Comparison of ENCODE assay signal across 31 cellular contexts in genomic region chr19:56332695-56333094, GRCh38. TPM values are rescaled to one million over a fixed set of nuclear protein-coding genes. Genes with fewer than 3 reads are reported as not detected.
DNase-seq lines count a peak whose midpoint lies in the region; ATAC-seq, FAIRE-seq and TF ChIP-seq lines count a peak whose summit lies in the region.
"Had no signal": no experiment of that assay in that cellular context is flagged by ENCODE, and none has a peak within 500 bp of the region (broad histone marks: within the 10 kb centered on the region; RNA-seq: fewer than 3 reads in every experiment).

No MANE protein-coding gene starts in this region.

- no peak for TF ChIP-seq POLR2A in HepG2 (IDR thresholded peaks at IDR 0.05; ENCODE audit: insufficient read depth in 1 of 2, low read depth in 2 of 2, low read length in 2 of 2)
- no peak for TF ChIP-seq POLR2A in right lobe of liver (IDR thresholded peaks at IDR 0.05)
- TF ChIP-seq POLR2A in A549 (IDR thresholded peaks at IDR 0.05; ENCODE audit: low read length): no peak

- H3K79me2 ChIP-seq in HepG2 (ENCODE audit: insufficient read depth, low read length): no peaks in the 10 kb centered on the region

- FAIRE-seq in HepG2 (lab: Jason Lieb, UNC): no peak
- peak; percentile 32 for FAIRE-seq in A549 (lab: Jason Lieb, UNC)
- peak; percentile 24 for FAIRE-seq in islet of Langerhans (lab: Jason Lieb, UNC)
- FAIRE-seq: D721Med had no signal

- CTCF ChIA-PET in HepG2 (lab: Yijun Ruan, JAX; ENCODE audit: low intra/inter-chr PET ratio, low total read pairs) (interaction anchor here (1.2 to 2.4 kb wide), 5 partner anchors 18 to 266 kb away, joined by 4 to 46 read pairs (median 15); partner anchors contain the start of gene ZSCAN5A), A549 (lab: Yijun Ruan, JAX) (interaction anchor here (0.6 to 4.0 kb wide), 27 partner anchors 8 to 656 kb away, joined by 3 to 51 read pairs (median 5); no protein-coding TSS in a partner anchor), HEK293 (lab: Yijun Ruan, JAX) (interaction anchor here (0.6 to 5.0 kb wide), 31 partner anchors 8 to 872 kb away, joined by 3 to 118 read pairs (median 5); no protein-coding TSS in a partner anchor)
- CTCF ChIA-PET in activated CD4-positive, alpha-beta T cell treated with anti-CD3 and anti-CD28 coated beads, Interleukin-2, amount 10 ng/mL, durations not matched to agents 7 days and 5 days (lab: Charles Lee): interaction anchor here (0.8 to 1.2 kb wide), 4 partner anchors 228 to 267 kb away, joined by 3 to 5 read pairs (median 3); no protein-coding TSS in a partner anchor

- no peak overlapping the region for H2AFZ ChIP-seq in HepG2 (ENCODE audit: low read length)

- no peak overlapping the region for H3K9ac ChIP-seq in HepG2 (ENCODE audit: insufficient read depth, low read depth, low read length)
- H3K9ac ChIP-seq: BLaER1; BLaER1 treated with 17β-estradiol and CSF1 and Interleukin-3, amounts not matched to agents 10 nM and 100 nM had no signal

- POLR2A ChIA-PET in HepG2 (lab: Yijun Ruan, JAX) (interaction anchor here (1.2 kb wide), 2 partner anchors 35 to 79 kb away, joined by 4 to 7 read pairs; no protein-coding TSS in a partner anchor), A549 (lab: Yijun Ruan, JAX) (interaction anchor here (0.8 to 0.9 kb wide), 2 partner anchors 79 to 267 kb away, joined by 3 to 7 read pairs; no protein-coding TSS in a partner anchor), HEK293 (lab: Yijun Ruan, JAX) (interaction anchor here (1.0 to 1.1 kb wide), 2 partner anchors 78 to 698 kb away, joined by 4 read pairs; no protein-coding TSS in a partner anchor)
- POLR2A ChIA-PET in activated CD4-positive, alpha-beta T cell treated with anti-CD3 and anti-CD28 coated beads, Interleukin-2, amount 10 ng/mL, durations not matched to agents 7 days and 5 days (lab: Charles Lee): no interaction called here

- H3K27me3 Mint-ChIP-seq in activated T-cell treated with anti-CD3 and anti-CD28 coated beads, Interleukin-2, amount 50 U/mL, for 4 hours (ENCODE audit: low read depth): no peaks in the 10 kb centered on the region
- no peaks in the 10 kb centered on the region for H3K27me3 Mint-ChIP-seq in activated CD4-positive, alpha-beta T cell treated with anti-CD3 and anti-CD28 coated beads, Interleukin-2, amount 10 ng/mL, durations not matched to agents 7 days and 5 days

- no peak overlapping the region for H3K4me2 ChIP-seq in HepG2 (ENCODE audit: low read depth, low read length)
- no peak overlapping the region for H3K4me2 ChIP-seq in A549
- H3K4me2 ChIP-seq: BLaER1; BLaER1 treated with 17β-estradiol and CSF1 and Interleukin-3, amounts not matched to agents 10 nM and 100 nM had no signal

- peaks cover 6% of the 10 kb centered on the region; the same call in 1 of the 2 replicates for H3K9me3 ChIP-seq in HepG2 (ENCODE audit: low read length)
- no peaks in the 10 kb centered on the region for H3K9me3 ChIP-seq in right lobe of liver
- H3K9me3 ChIP-seq in A549: peaks cover 15% of the 10 kb centered on the region; the same call in 1 of the 3 replicates
- H3K9me3 ChIP-seq in HEK293 (ENCODE audit: control insufficient read depth, insufficient read depth, low read depth, low read length): no peaks in the 10 kb centered on the region; the same call in 1 of the 2 replicates
- H3K9me3 ChIP-seq: BE2C, BLaER1, Caco-2 had no signal

- TF ChIP-seq RAD21 in HepG2 (CRISPR knock-in tag; IDR thresholded peaks at IDR 0.05) (no peak), A549 (conservative IDR thresholded peaks at IDR 0.05 in 1 of 2, IDR thresholded peaks at IDR 0.05 in 1 of 2) (no peak)

- in situ Hi-C loops in HepG2 (cut with HindIII; ENCODE audit: extremely low pct_ligation_motif_present, low pct_unique_long_range_greater_than_20kb): loop anchor here (5.0 kb wide), 1 partner anchor 80 kb away; no protein-coding TSS in a partner anchor

- no peaks in the 10 kb centered on the region for H4K20me1 ChIP-seq in HepG2 (ENCODE audit: insufficient read depth, low read length)
- H4K20me1 ChIP-seq: BLaER1; BLaER1 treated with 17β-estradiol and CSF1 and Interleukin-3, amounts not matched to agents 10 nM and 100 nM had no signal

- intact Hi-C loops in HepG2 (cut with micrococcal nuclease; ENCODE audit: unreplicated experiment): loop anchor here (1.0 kb wide), 2 partner anchors 79 to 256 kb away; no protein-coding TSS in a partner anchor
- intact Hi-C loops in right lobe of liver (cut with DNase I): loop anchor here in 1 of 2 donors (10.0 kb wide), 1 partner anchor 78 kb away; no protein-coding TSS in a partner anchor

- H3K4me3 ChIP-seq in HepG2 (replicated peaks in 1 of 3; ENCODE audit: insufficient read depth in 1 of 3, low read depth in 2 of 3, low read length in 3 of 3) (no peak overlapping the region), right lobe of liver (no peak overlapping the region), A549 (no peak overlapping the region), HEK293 (ENCODE audit: low read depth, low read length) (no peak overlapping the region)
- H3K4me3 ChIP-seq: BLaER1; BLaER1 treated with 17β-estradiol and CSF1 and Interleukin-3, amounts not matched to agents 10 nM and 100 nM had no signal

- no peak overlapping the region for H3K27ac Mint-ChIP-seq in activated CD4-positive, alpha-beta T cell treated with anti-CD3 and anti-CD28 coated beads, Interleukin-2, amount 10 ng/mL, durations not matched to agents 7 days and 5 days
- H3K27ac Mint-ChIP-seq: B cell; CD14-positive monocyte; CD4-positive, alpha-beta memory T cell; CD4-positive, alpha-beta T cell; CD8-positive, alpha-beta memory T cell; CD8-positive, alpha-beta T cell had no signal

- H3K27me3 ChIP-seq in HepG2 (ENCODE audit: control insufficient read depth in 1 of 2, insufficient read depth in 2 of 2, low read length in 2 of 2) (no peaks in the 10 kb centered on the region), right lobe of liver (no peaks in the 10 kb centered on the region)
- H3K27me3 ChIP-seq: BE2C; BLaER1; BLaER1 treated with 17β-estradiol and CSF1 and Interleukin-3, amounts not matched to agents 10 nM and 100 nM had no signal

- no peaks in the 10 kb centered on the region for H3K4me1 Mint-ChIP-seq in activated T-cell treated with anti-CD3 and anti-CD28 coated beads, Interleukin-2, amount 50 U/mL, for 4 hours (ENCODE audit: low read depth)
- H3K4me1 Mint-ChIP-seq in activated CD4-positive, alpha-beta T cell treated with anti-CD3 and anti-CD28 coated beads, Interleukin-2, amount 10 ng/mL, durations not matched to agents 7 days and 5 days: no peaks in the 10 kb centered on the region
- H3K4me1 Mint-ChIP-seq: B cell; CD4-positive, alpha-beta memory T cell; CD4-positive, CD25-positive, alpha-beta regulatory T cell; CD8-positive, alpha-beta memory T cell had no signal

- no TSS peak for BruUV-seq in HepG2 (replicated peaks; lab: Mats Ljungman, UMichigan)

- H3K36me3 Mint-ChIP-seq in activated T-cell treated with anti-CD3 and anti-CD28 coated beads, Interleukin-2, amount 50 U/mL, for 4 hours (ENCODE audit: insufficient read depth): no peaks in the 10 kb centered on the region
- H3K36me3 Mint-ChIP-seq in activated CD4-positive, alpha-beta T cell treated with anti-CD3 and anti-CD28 coated beads, Interleukin-2, amount 10 ng/mL, durations not matched to agents 7 days and 5 days (ENCODE audit: low read depth): no peaks in the 10 kb centered on the region
- H3K36me3 Mint-ChIP-seq: CD14-positive monocyte; CD4-positive, alpha-beta memory T cell; CD4-positive, CD25-positive, alpha-beta regulatory T cell; CD8-positive, alpha-beta T cell had no signal

- no peak for TF ChIP-seq CTCF in HepG2 (CRISPR knock-in tag; IDR thresholded peaks at IDR 0.05)
- TF ChIP-seq CTCF in right lobe of liver (IDR thresholded peaks at IDR 0.05): no peak
- no peak for TF ChIP-seq CTCF in A549 (IDR thresholded peaks at IDR 0.05)
- no peak for TF ChIP-seq CTCF in HEK293 (tag by site-specific recombination; IDR thresholded peaks at IDR 0.05)

- H3K4me1 ChIP-seq in HepG2 (ENCODE audit: insufficient read depth, low read length) (no peaks in the 10 kb centered on the region; the same call in 1 of the 2 replicates), right lobe of liver (no peaks in the 10 kb centered on the region), A549 (no peaks in the 10 kb centered on the region), HEK293 (ENCODE audit: control insufficient read depth, insufficient read depth, low read length) (no peaks in the 10 kb centered on the region)
- H3K4me1 ChIP-seq: BE2C; BLaER1; BLaER1 treated with 17β-estradiol and CSF1 and Interleukin-3, amounts not matched to agents 10 nM and 100 nM; Caco-2 had no signal

- no peak for DNase-seq in HepG2 (ENCODE audit: low spot score)
- no peak for DNase-seq in right lobe of liver
- DNase-seq in A549 (ENCODE audit: low read depth in 1 of 2, low spot score in 1 of 2): no peak
- no peak for DNase-seq in activated T-cell treated with anti-CD3 and anti-CD28 coated beads, Interleukin-2, amount 50 U/mL, for 4 hours
- DNase-seq in HuH-7 (ENCODE audit: low spot score): no peak
- no peak for DNase-seq in activated CD4-positive, alpha-beta T cell treated with anti-CD3 and anti-CD28 coated beads, Interleukin-2, amount 10 ng/mL, durations not matched to agents 7 days and 5 days
- DNase-seq: 8988T; ACHN; BE2C; C1 segment of cervical spinal cord; Caco-2; Calu3; CD4-positive, alpha-beta memory T cell; CD4-positive, alpha-beta T cell; CD4-positive, CD25-positive, alpha-beta regulatory T cell; CD8-positive, alpha-beta memory T cell; CD8-positive, alpha-beta T cell; COR-L47; DMS 273 treated with DMSO at 0.1 percent for 48 hours; DMS53; DND-41; EL had no signal

- peaks cover 8% of the 10 kb centered on the region for H3K9me3 Mint-ChIP-seq in activated T-cell treated with anti-CD3 and anti-CD28 coated beads, Interleukin-2, amount 50 U/mL, for 4 hours
- no peaks in the 10 kb centered on the region for H3K9me3 Mint-ChIP-seq in activated CD4-positive, alpha-beta T cell treated with anti-CD3 and anti-CD28 coated beads, Interleukin-2, amount 10 ng/mL, durations not matched to agents 7 days and 5 days

- H3K27ac ChIP-seq in HepG2 (ENCODE audit: extremely low read length, insufficient read depth, low read length) (no peak overlapping the region), right lobe of liver (no peak overlapping the region), A549 (no peak overlapping the region), HEK293 (ENCODE audit: extremely low read depth, low read depth, low read length) (no peak overlapping the region)
- H3K27ac ChIP-seq: 22Rv1; BLaER1; BLaER1 treated with 17β-estradiol and CSF1 and Interleukin-3, amounts not matched to agents 10 nM and 100 nM; C4-2B had no signal

- H3K4me3 Mint-ChIP-seq in activated T-cell treated with anti-CD3 and anti-CD28 coated beads, Interleukin-2, amount 50 U/mL, for 4 hours: no peak overlapping the region
- H3K4me3 Mint-ChIP-seq in activated CD4-positive, alpha-beta T cell treated with anti-CD3 and anti-CD28 coated beads, Interleukin-2, amount 10 ng/mL, durations not matched to agents 7 days and 5 days: no peak overlapping the region
- H3K4me3 Mint-ChIP-seq: B cell; CD14-positive monocyte; CD4-positive, alpha-beta memory T cell; CD4-positive, alpha-beta T cell; CD4-positive, CD25-positive, alpha-beta regulatory T cell; CD8-positive, alpha-beta memory T cell; CD8-positive, alpha-beta T cell had no signal

- H3K36me3 ChIP-seq in HepG2 (replicated peaks in 1 of 2; ENCODE audit: control insufficient read depth in 1 of 2, insufficient read depth in 2 of 2, low read length in 2 of 2): no peaks in the 10 kb centered on the region
- no peaks in the 10 kb centered on the region for H3K36me3 ChIP-seq in right lobe of liver
- no peaks in the 10 kb centered on the region for H3K36me3 ChIP-seq in HEK293 (ENCODE audit: control insufficient read depth in 2 of 2, insufficient read depth in 1 of 2, low read length in 2 of 2)
- H3K36me3 ChIP-seq: BE2C; BLaER1; BLaER1 treated with 17β-estradiol and CSF1 and Interleukin-3, amounts not matched to agents 10 nM and 100 nM had no signal

- TF ChIP-seq EP300 in HepG2 (IDR thresholded peaks at IDR 0.05; ENCODE audit: low read depth in 2 of 2, low read length in 2 of 2) (no peak), HepG2 (CRISPR knock-in tag; IDR thresholded peaks at IDR 0.05; ENCODE audit: borderline replicate concordance) (no peak), A549 (IDR thresholded peaks at IDR 0.05) (no peak)

- ATAC-seq in HepG2 (no peak), right lobe of liver (no peak), A549 (no peak)
- ATAC-seq in activated T-cell treated with anti-CD3 and anti-CD28 coated beads, Interleukin-2, amount 50 U/mL, for 4 hours: no peak

RNA-seq across cellular contexts. Expression of gene ZSCAN5A, which starts 18.1 kb away (rescaled TPM):
- total RNA-seq in HepG2 (2016; rRNA removed; fragmentation: Illumina TruSeq; extraction: Trizol): 17.8 and 23.7 TPM in 2 replicates
- total RNA-seq in HepG2 (2016; cell fraction: cytosol; rRNA removed; fragmentation: Illumina TruSeq; extraction: Trizol; ENCODE audit: low read depth): 9.8 and 10.4 TPM in 2 replicates
- total RNA-seq in HepG2 (2016; cell fraction: insoluble cytoplasmic fraction; rRNA removed; fragmentation: Illumina TruSeq; extraction: Trizol): 18.7 and 21.4 TPM in 2 replicates
- 21.2 and 21.4 TPM in 2 replicates for total RNA-seq in HepG2 (2016; cell fraction: membrane; rRNA removed; fragmentation: Illumina TruSeq; extraction: Trizol)
- total RNA-seq in HepG2 (2016; cell fraction: nucleus; rRNA removed; fragmentation: Illumina TruSeq; extraction: Trizol): 14.7 and 22.2 TPM in 2 replicates
- 9.5 and 11.5 TPM in 2 replicates for polyA plus RNA-seq in HepG2 (2011; rRNA removed)
- 9.2 TPM in 2 replicates for polyA plus RNA-seq in HepG2 (2011; cell fraction: cytosol; rRNA removed)
- polyA plus RNA-seq in HepG2 (2011; cell fraction: nucleus; rRNA removed): 8.4 and 10.1 TPM in 2 replicates
- 9.5 and 10.4 TPM in 2 replicates for polyA plus RNA-seq in HepG2 (2012)
- polyA plus RNA-seq in HepG2 (2016; cell fraction: cytosol; fragmentation: Illumina TruSeq; extraction: Trizol; ENCODE audit: low read depth): 14.1 and 14.3 TPM in 2 replicates
- polyA plus RNA-seq in HepG2 (2016; cell fraction: insoluble cytoplasmic fraction; fragmentation: Illumina TruSeq; extraction: Trizol; ENCODE audit: low read depth): 19.6 and 24.3 TPM in 2 replicates
- polyA plus RNA-seq in HepG2 (2016; cell fraction: membrane; fragmentation: Illumina TruSeq; extraction: Trizol; ENCODE audit: low read depth): 20.7 and 22.5 TPM in 2 replicates
- 17.7 and 21.4 TPM in 2 replicates for polyA plus RNA-seq in HepG2 (2016; cell fraction: nucleus; fragmentation: Illumina TruSeq; extraction: Trizol; ENCODE audit: insufficient read depth, low read depth)
- polyA minus RNA-seq in HepG2 (2011; rRNA and poly(A)+ RNA removed; ENCODE audit: low replicate concordance): 53.1 and 99.1 TPM in 2 replicates
- polyA minus RNA-seq in HepG2 (2011; cell fraction: cytosol; rRNA and poly(A)+ RNA removed): 8.2 and 10.2 TPM in 2 replicates
- 36.4 and 39.8 TPM in 2 replicates for polyA minus RNA-seq in HepG2 (2011; cell fraction: nucleus; rRNA and poly(A)+ RNA removed)
- total RNA-seq in right lobe of liver: 1 to 10 TPM; 2.3 to 7.9 (median 3.7) TPM
- 13.3 and 16.1 TPM in 2 replicates for polyA plus RNA-seq in A549 (2011; rRNA removed)
- polyA plus RNA-seq in A549 (2012; cell fraction: cytosol; rRNA removed): 13.9 and 15.6 TPM in 2 replicates
- polyA plus RNA-seq in A549 (2012; cell fraction: nucleus; rRNA removed): 6.8 and 7.8 TPM in 2 replicates
- 10.8 to 12.2 TPM (median 12.0 TPM) in 3 replicates for polyA plus RNA-seq in A549 (2017; fragmentation: RNase III; extraction: RNeasy Plus Mini Kit Qiagen cat#74134 plus additional on column Dnase treatment)
- polyA minus RNA-seq in A549 (2011; rRNA and poly(A)+ RNA removed): 39.0 and 39.5 TPM in 2 replicates
- 10 to 100 TPM in 2 of 3 donors, 1 to 10 TPM in 1; 9.6 to 14.7 (median 13.6) TPM for total RNA-seq in activated T-cell treated with anti-CD3 and anti-CD28 coated beads, Interleukin-2, amount 50 U/mL, for 4 hours
- 1 to 10 TPM; 9.3 to 9.4 TPM for total RNA-seq in activated CD4-positive, alpha-beta T cell treated with anti-CD3 and anti-CD28 coated beads, Interleukin-2, amount 10 ng/mL, durations not matched to agents 7 days and 5 days

Comparison
In these comparisons a context has a peak if more than half of its experiments do, and no peak if none do; other contexts are left out.
1. Of the 63 proteins assayed by ChIP-seq in both HepG2 and HEK293: peak only in HepG2: none; only in HEK293: SETDB1; in both: none; in neither: 62.